ENCODE assay signal across 21 cellular contexts in genomic region chr14:36522347-36522971, GRCh38. TPM values are rescaled to one million over a fixed set of nuclear protein-coding genes. Genes with fewer than 3 reads are reported as not detected.
DNase-seq lines count a peak whose midpoint lies in the region; ATAC-seq and TF ChIP-seq lines count a peak whose summit lies in the region.
"Had no signal": no experiment of that assay in that cellular context is flagged by ENCODE, and none has a peak within 500 bp of the region (broad histone marks: within the 10 kb centered on the region; RNA-seq: fewer than 3 reads in every experiment).

No MANE protein-coding gene starts in this region.

- TF ChIP-seq CTCF in brain (conservative IDR thresholded peaks at IDR 0.05), result no peak

- H3K4me3 Mint-ChIP-seq in activated naive CD4-positive, alpha-beta T cell treated with anti-CD3 and anti-CD28 coated beads, Interleukin-2, amount 10 ng/mL, durations not matched to agents 7 days and 5 days, result no peak overlapping the region
- H3K4me3 Mint-ChIP-seq in brain, result peak overlapping the region in 4 of 5 experiments; percentile 6 to 64 (median 13)
- H3K4me3 Mint-ChIP-seq in naive thymus-derived CD8-positive, alpha-beta T cell, result peak overlapping the region in 6 of 10 donors; percentile 4 to 78 (median 40)
- H3K4me3 Mint-ChIP-seq: T-helper 2 cell treated with Interferon-gamma antibody and Interleukin-4, amounts not matched to agents 5 μg/mL and 100 μg/mL, for 36 hours had no signal

- no peak for DNase-seq in activated naive CD4-positive, alpha-beta T cell treated with anti-CD3 and anti-CD28 coated beads, Interleukin-2, amount 10 ng/mL, durations not matched to agents 7 days and 5 days
- no peak for DNase-seq in activated naive CD4-positive, alpha-beta T cell (lab: John Stamatoyannopoulos, UW)
- no peak for DNase-seq in naive thymus-derived CD8-positive, alpha-beta T cell
- DNase-seq in stimulated activated CD4-positive, alpha-beta T cell treated with anti-CD3 and anti-CD28 coated beads, Interleukin-12 subunit alpha, Interleukin-12 subunit beta, amount 100 ng/mL, for 4 hours, result no peak
- DNase-seq in NK-92 treated with Interleukin-12 subunit alpha and Interleukin-12 subunit beta, amount 100 ng/mL, for 24 hours (lab: John Stamatoyannopoulos, UW), result no peak
- DNase-seq in activated CD4-positive, CD25-positive, alpha-beta regulatory T cell (lab: John Stamatoyannopoulos, UW), result no peak
- DNase-seq: activated gamma-delta T cell; amniotic stem cell; CD4-positive, alpha-beta T cell; dermis blood vessel endothelial cell; foreskin keratinocyte; hypothalamus; NCI-H1092 treated with DMSO at 0.1 percent for 48 hours; NCI-H2171; NCI-H69; SIG-M5 had no signal

- POLR2A ChIA-PET in naive thymus-derived CD8-positive, alpha-beta T cell (lab: Charles Lee), result no interaction called here

- CTCF ChIA-PET in activated naive CD4-positive, alpha-beta T cell treated with anti-CD3 and anti-CD28 coated beads, Interleukin-2, amount 10 ng/mL, durations not matched to agents 7 days and 5 days (lab: Charles Lee), result interaction anchor here (0.8 to 1.7 kb wide), 2 partner anchors 10 to 83 kb away, joined by 3 to 4 read pairs; no protein-coding TSS in a partner anchor

- H3K36me3 Mint-ChIP-seq in activated naive CD4-positive, alpha-beta T cell treated with anti-CD3 and anti-CD28 coated beads, Interleukin-2, amount 10 ng/mL, durations not matched to agents 7 days and 5 days, result peaks cover 6% of the 10 kb centered on the region
- H3K36me3 Mint-ChIP-seq in brain, result no peaks in the 10 kb centered on the region
- peaks cover 0 to 10% (median 2%) of the 10 kb centered on the region in 3 donors for H3K36me3 Mint-ChIP-seq in naive thymus-derived CD8-positive, alpha-beta T cell

- peaks cover 98% of the 10 kb centered on the region for H3K27me3 Mint-ChIP-seq in activated naive CD4-positive, alpha-beta T cell treated with anti-CD3 and anti-CD28 coated beads, Interleukin-2, amount 10 ng/mL, durations not matched to agents 7 days and 5 days
- H3K27me3 Mint-ChIP-seq in brain, result peaks cover 100% of the 10 kb centered on the region
- peaks cover 41 to 74% (median 55%) of the 10 kb centered on the region in 5 donors for H3K27me3 Mint-ChIP-seq in naive thymus-derived CD8-positive, alpha-beta T cell

- no peak for TF ChIP-seq POLR2A in GM18505 (IDR thresholded peaks at IDR 0.05; ENCODE audit: borderline replicate concordance, extremely low read depth, insufficient read depth, insufficient read length)

- peak overlapping the region; percentile 73 for H3K27ac Mint-ChIP-seq in activated naive CD4-positive, alpha-beta T cell treated with anti-CD3 and anti-CD28 coated beads, Interleukin-2, amount 10 ng/mL, durations not matched to agents 7 days and 5 days
- H3K27ac Mint-ChIP-seq in brain, result no peak overlapping the region
- no peak overlapping the region for H3K27ac Mint-ChIP-seq in naive thymus-derived CD8-positive, alpha-beta T cell
- H3K27ac Mint-ChIP-seq: CD4-positive, alpha-beta T cell; T-helper 2 cell treated with Interferon-gamma antibody and Interleukin-4, amounts not matched to agents 5 μg/mL and 100 μg/mL, for 36 hours had no signal

- H3K4me1 Mint-ChIP-seq in activated naive CD4-positive, alpha-beta T cell treated with anti-CD3 and anti-CD28 coated beads, Interleukin-2, amount 10 ng/mL, durations not matched to agents 7 days and 5 days, result peaks cover 7% of the 10 kb centered on the region
- peaks cover 18% of the 10 kb centered on the region for H3K4me1 Mint-ChIP-seq in brain
- peaks cover 8 to 41% (median 23%) of the 10 kb centered on the region in 4 donors for H3K4me1 Mint-ChIP-seq in naive thymus-derived CD8-positive, alpha-beta T cell

- H3K9me3 Mint-ChIP-seq in activated naive CD4-positive, alpha-beta T cell treated with anti-CD3 and anti-CD28 coated beads, Interleukin-2, amount 10 ng/mL, durations not matched to agents 7 days and 5 days, result no peaks in the 10 kb centered on the region
- H3K9me3 Mint-ChIP-seq in brain, result peaks cover 0 to 18% (median 0%) of the 10 kb centered on the region in 5 experiments
- peaks cover 0 to 10% (median 0%) of the 10 kb centered on the region in 9 donors for H3K9me3 Mint-ChIP-seq in naive thymus-derived CD8-positive, alpha-beta T cell
- H3K9me3 Mint-ChIP-seq: CD4-positive, alpha-beta T cell; T-helper 2 cell treated with Interferon-gamma antibody and Interleukin-4, amounts not matched to agents 5 μg/mL and 100 μg/mL, for 36 hours had no signal

- no peak for ATAC-seq in naive thymus-derived CD8-positive, alpha-beta T cell
- ATAC-seq in GM18505 (IDR thresholded peaks at IDR 0.05; ENCODE audit: unreplicated experiment), result no peak
- ATAC-seq: foreskin keratinocyte had no signal

RNA-seq across cellular contexts. Expression of gene NKX2-1, which starts 2.4 kb away (rescaled TPM):
- 90.6 TPM for polyA plus RNA-seq in brain (ENCODE audit: insufficient read depth, low read depth, low replicate concordance)
- total RNA-seq in naive thymus-derived CD8-positive, alpha-beta T cell, result not detected
- not detected for polyA plus RNA-seq in naive thymus-derived CD8-positive, alpha-beta T cell
- total RNA-seq: cardiac septum; CD4-positive, alpha-beta T cell; dermis blood vessel endothelial cell; foreskin keratinocyte had no signal
- polyA plus RNA-seq: foreskin keratinocyte had no signal

RNA-seq across cellular contexts. Expression of gene NKX2-8, which starts 60.0 kb away (rescaled TPM):
- 5.3 TPM for polyA plus RNA-seq in brain (ENCODE audit: insufficient read depth, low read depth, low replicate concordance)
- total RNA-seq in naive thymus-derived CD8-positive, alpha-beta T cell, result not detected
- polyA plus RNA-seq in naive thymus-derived CD8-positive, alpha-beta T cell, result not detected
- total RNA-seq: cardiac septum; CD4-positive, alpha-beta T cell; dermis blood vessel endothelial cell; foreskin keratinocyte; temporal lobe had no signal
- polyA plus RNA-seq: foreskin keratinocyte had no signal

Comparison
In these comparisons a context has a peak if more than half of its experiments do, and no peak if none do; other contexts are left out.
1. RNA of gene NKX2-1, which starts 2.4 kb away (polyA plus RNA-seq): 90.6 TPM in brain (single experiment); not detected in naive thymus-derived CD8-positive, alpha-beta T cell; every median in the first group is over 10 times any median in the second.